In genomic region chr20:35277127-35277526, GRCh38 we compare ENCODE assay signal across 9 cellular contexts. TPM values are rescaled to one million over a fixed set of nuclear protein-coding genes. Genes with fewer than 3 reads are reported as not detected.
A peak's percentile ranks its signal among the peaks of the same experiment; 100 is the strongest.
DNase-seq lines count a peak whose midpoint lies in the region; ATAC-seq and TF ChIP-seq lines count a peak whose summit lies in the region.
"Had no signal": no experiment of that assay in that cellular context is flagged by ENCODE, and none has a peak within 500 bp of the region (broad histone marks: within the 10 kb centered on the region; RNA-seq: fewer than 3 reads in every experiment).

No MANE protein-coding gene starts in this region.

- dilution Hi-C loops in mammary epithelial cell (cut with HindIII; ENCODE audit: low sequenced_read_pairs): no loop called here

- DNase-seq in AG04450 (ENCODE audit: low read depth, low spot score): no peak
- DNase-seq in mammary epithelial cell: no peak
- DNase-seq in foreskin melanocyte: no peak
- DNase-seq in NCI-H69 (lab: John Stamatoyannopoulos, UW): no peak
- no peak for DNase-seq in iPS-NIHi7 (ENCODE audit: extremely low spot score)
- no peak for DNase-seq in Ammon's horn (ENCODE audit: low spot score)

- H3K27me3 ChIP-seq in AG04450 (ENCODE audit: control insufficient read depth, insufficient read depth, low read length) (no peaks in the 10 kb centered on the region), mammary epithelial cell (ENCODE audit: insufficient read depth, low read length) (no peaks in the 10 kb centered on the region), muscle layer of duodenum (ENCODE audit: low read depth, low read length) (no peaks in the 10 kb centered on the region)

- intact Hi-C loops in mammary epithelial cell (cut with micrococcal nuclease): no loop called here

- CTCF ChIA-PET in AG04450 (lab: Charles Lee) (interaction anchor here (1.2 to 1.4 kb wide), 3 partner anchors 26 to 170 kb away, joined by 3 to 7 read pairs (median 3); no protein-coding TSS in a partner anchor), mammary epithelial cell (lab: Charles Lee; ENCODE audit: low non-redundant PET) (interaction anchor here (0.6 kb wide), 1 partner anchor 130 kb away, joined by 3 read pairs; the partner anchor contains the start of gene EDEM2)

- ATAC-seq in HG03442 (IDR thresholded peaks at IDR 0.05; ENCODE audit: unreplicated experiment): peak; percentile 13

- H3K79me2 ChIP-seq in mammary epithelial cell (ENCODE audit: insufficient read depth, low read length): peaks cover 44% of the 10 kb centered on the region

- BruUV-seq in mammary epithelial cell (replicated peaks; lab: Mats Ljungman, UMichigan): no TSS peak

- H3K27ac ChIP-seq in AG04450 (ENCODE audit: low read depth, low read length) (peak overlapping the region; percentile 75), mammary epithelial cell (ENCODE audit: insufficient read depth, low read depth, low read length) (peak overlapping the region; percentile 69), muscle layer of duodenum (ENCODE audit: low read length) (peak overlapping the region; percentile 96)

- TF ChIP-seq CTCF in AG04450 (IDR thresholded peaks at IDR 0.05; ENCODE audit: low read depth, low read length) (no peak), mammary epithelial cell (conservative IDR thresholded peaks at IDR 0.05 in 1 of 2, IDR thresholded peaks at IDR 0.05 in 1 of 2; ENCODE audit: extremely low read depth in 1 of 2, insufficient read depth in 1 of 2, low read depth in 1 of 2, low read length in 2 of 2) (no peak)

- no peaks in the 10 kb centered on the region; the same call in 1 of the 2 replicates for H3K9me3 ChIP-seq in AG04450 (ENCODE audit: control insufficient read depth, insufficient read depth, low read length)
- H3K9me3 ChIP-seq in mammary epithelial cell (replicated peaks; ENCODE audit: insufficient read depth, low read length): no peaks in the 10 kb centered on the region
- H3K9me3 ChIP-seq in muscle layer of duodenum (ENCODE audit: control insufficient read depth in 1 of 2, low read length in 2 of 2): no peaks in the 10 kb centered on the region

- H3K4me2 ChIP-seq in mammary epithelial cell (ENCODE audit: insufficient read depth, low read depth, low read length): peak overlapping the region; percentile 95

- H4K20me1 ChIP-seq in mammary epithelial cell (ENCODE audit: insufficient read depth, low read length): no peaks in the 10 kb centered on the region

- POLR2A ChIA-PET in AG04450 (lab: Yijun Ruan, JAX): interaction anchor here (1.1 to 1.4 kb wide), 2 partner anchors 29 to 173 kb away, joined by 5 read pairs; no protein-coding TSS in a partner anchor

- H2AFZ ChIP-seq in mammary epithelial cell (ENCODE audit: low read depth, low read length): no peak overlapping the region

- peaks cover 15% of the 10 kb centered on the region for H3K36me3 ChIP-seq in mammary epithelial cell (ENCODE audit: insufficient read depth, low read length)
- peaks cover 36 to 38% of the 10 kb centered on the region in 2 donors for H3K36me3 ChIP-seq in muscle layer of duodenum (ENCODE audit: control insufficient read depth in 1 of 2, insufficient read depth in 2 of 2, low read length in 2 of 2)

- H3K4me1 ChIP-seq in mammary epithelial cell (ENCODE audit: insufficient read depth, low read length) (peaks cover 40% of the 10 kb centered on the region), muscle layer of duodenum (ENCODE audit: control insufficient read depth in 1 of 2, insufficient read depth in 2 of 2, low read length in 2 of 2) (peaks cover 0 to 16% of the 10 kb centered on the region in 2 donors)

- H3K4me3 ChIP-seq in AG04450 (ENCODE audit: low read depth, low read length) (peak overlapping the region; percentile 84), mammary epithelial cell (replicated peaks in 1 of 3; ENCODE audit: insufficient read depth in 1 of 3, low read depth in 2 of 3, low read length in 3 of 3) (peak overlapping the region; percentile 70 to 83 (median 81)), muscle layer of duodenum (ENCODE audit: low read depth in 1 of 2, low read length in 2 of 2) (peak overlapping the region; percentile 73 to 91)

- 6% methylated on average over 10 of the region's 10 CpGs for WGBS in mammary epithelial cell (ENCODE audit: low coverage, missing lambda C conversion rate)

- in situ Hi-C loops in mammary epithelial cell (cut with MboI; ENCODE audit: low sequenced_read_pairs in 2 of 2): no loop called here

- H3K9ac ChIP-seq in mammary epithelial cell (ENCODE audit: insufficient read depth, low read length): peak overlapping the region; percentile 82

RNA-seq across cellular contexts. Expression of gene MMP24OS, which starts 0.8 kb away (rescaled TPM):
- polyA plus RNA-seq in AG04450 (2011; rRNA removed) (35.3 and 44.9 TPM in 2 replicates), mammary epithelial cell (34.1 TPM)
- polyA minus RNA-seq in AG04450 (2011; rRNA and poly(A)+ RNA removed): 30.3 and 34.6 TPM in 2 replicates
- total RNA-seq in mammary epithelial cell: 10 to 100 TPM; 30.8 to 94.6 TPM
- polyA minus RNA-seq in mammary epithelial cell: 105 TPM

RNA-seq across cellular contexts. Expression of gene EIF6, which starts 7.4 kb away (rescaled TPM):
- polyA plus RNA-seq in AG04450 (2011; rRNA removed): 133 and 157 TPM in 2 replicates
- 111 and 146 TPM in 2 replicates for polyA minus RNA-seq in AG04450 (2011; rRNA and poly(A)+ RNA removed)
- 100 to 1,000 TPM; 203 to 285 TPM for total RNA-seq in mammary epithelial cell
- polyA plus RNA-seq in mammary epithelial cell: 427 TPM
- polyA minus RNA-seq in mammary epithelial cell: 408 TPM

RNA-seq across cellular contexts. Expression of gene FAM83C, which starts 15.1 kb away (rescaled TPM):
- polyA plus RNA-seq in AG04450 (2011; rRNA removed) (not detected in 2 replicates), mammary epithelial cell (not detected)
- not detected in 2 replicates for polyA minus RNA-seq in AG04450 (2011; rRNA and poly(A)+ RNA removed)
- not detected for total RNA-seq in mammary epithelial cell
- not detected for polyA minus RNA-seq in mammary epithelial cell
- total RNA-seq: subcutaneous adipose tissue had no signal

RNA-seq across cellular contexts. Expression of gene MMP24, which starts 50.6 kb away (rescaled TPM):
- polyA plus RNA-seq in AG04450 (2011; rRNA removed): 0.40 and 0.45 TPM in 2 replicates
- 0.32 and 0.35 TPM in 2 replicates for polyA minus RNA-seq in AG04450 (2011; rRNA and poly(A)+ RNA removed)
- total RNA-seq in mammary epithelial cell: 1 to 10 TPM in 1 of 2 donors, under 1 TPM in 1; 0.12 to 6.8 TPM
- 0.11 TPM for polyA plus RNA-seq in mammary epithelial cell
- not detected for polyA minus RNA-seq in mammary epithelial cell
